21 cellular contexts compared by ENCODE assay signal in the genomic region with DNA sequence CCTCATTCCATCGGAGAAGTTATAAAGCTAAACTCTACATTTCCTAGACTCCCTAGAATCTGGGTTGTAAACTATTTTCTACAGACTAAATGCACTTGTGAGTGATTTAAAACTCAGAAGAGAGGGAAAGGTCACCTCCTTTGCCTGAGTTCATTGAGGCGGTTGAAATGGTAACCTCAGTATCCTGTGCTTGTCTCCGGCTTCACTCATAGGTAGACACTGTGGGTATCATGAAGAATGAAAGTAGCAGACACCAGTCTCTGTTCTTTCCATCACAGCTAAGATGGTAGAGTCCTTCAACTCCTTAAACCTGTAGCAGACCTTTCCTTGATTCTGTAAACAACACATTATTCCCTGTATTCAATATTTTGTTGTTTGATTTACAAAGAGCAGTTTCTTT.
"Had no signal": no experiment of that assay in that cellular context is flagged by ENCODE, and none has a peak within 500 bp of the region (broad histone marks: within the 10 kb centered on the region; RNA-seq: fewer than 3 reads in every experiment).

No MANE protein-coding gene starts in this region.

- H3K27me3 ChIP-seq: MG63, SJSA1 had no signal

- H3K27ac ChIP-seq: SJSA1, SK-N-MC had no signal

- H3K4me3 ChIP-seq: MG63, SJSA1, SK-N-MC had no signal

- H3K36me3 ChIP-seq: MG63, SJSA1 had no signal

- DNase-seq: Karpas-422, KG1, MG63, NCI-H1092, NCI-H1105 treated with DMSO at 0.1 percent for 48 hours, NCI-H1417 treated with DMSO at 0.1 percent for 48 hours, NCI-H146, NCI-H1694 treated with DMSO at 0.1 percent for 48 hours, NCI-H1930, NCI-H2081, NCI-H2107, NCI-H2227 treated with DMSO at 0.1 percent for 48 hours, NCI-H524, NCI-H526 treated with DMSO at 0.1 percent for 48 hours, NCI-H748 treated with DMSO at 0.1 percent for 48 hours, Right ventricle myocardium superior, RPMI8226, SIG-M5 had no signal

- H3K4me1 ChIP-seq: SJSA1 had no signal

- H3K9me3 ChIP-seq: SJSA1 had no signal

- FAIRE-seq: RCC 7860 had no signal
